In genomic region chr14:69859591-69859990, GRCh38 we compare ENCODE assay signal across 16 cellular contexts. TPM values are rescaled to one million over a fixed set of nuclear protein-coding genes. Genes with fewer than 3 reads are reported as not detected.
DNase-seq lines count a peak whose midpoint lies in the region; ATAC-seq and TF ChIP-seq lines count a peak whose summit lies in the region.
"Had no signal": no experiment of that assay in that cellular context is flagged by ENCODE, and none has a peak within 500 bp of the region (broad histone marks: within the 10 kb centered on the region; RNA-seq: fewer than 3 reads in every experiment).

No MANE protein-coding gene starts in this region.

- CTCF ChIA-PET in activated CD8-positive, alpha-beta memory T cell treated with anti-CD3 and anti-CD28 coated beads, Interleukin-2, amount 10 ng/mL, durations not matched to agents 7 days and 5 days (lab: Charles Lee) = no interaction called here
- CTCF ChIA-PET in PC-9 (lab: Charles Lee) = no interaction called here

- peak overlapping the region; percentile 67 for H2BK12ac ChIP-seq in neuronal stem cell (ENCODE audit: low read length)

- H3F3A ChIP-seq in PC-9 (ENCODE audit: insufficient read depth, low read depth) = no peaks in the 10 kb centered on the region

- H3K9me3 ChIP-seq in neuronal stem cell (replicated peaks in 1 of 2; ENCODE audit: control insufficient read depth in 2 of 2, insufficient read depth in 1 of 2, low read depth in 1 of 2, low read length in 2 of 2) (peaks cover 3 to 6% of the 10 kb centered on the region in 2 donors), PC-9 (ENCODE audit: insufficient read depth, low read depth) (no peaks in the 10 kb centered on the region)

- H2BK5ac ChIP-seq in neuronal stem cell (ENCODE audit: low read length) = no peak overlapping the region

- intact Hi-C loops in PC-9 (cut with micrococcal nuclease; ENCODE audit: unreplicated experiment) = no loop called here

- H3K27me3 Mint-ChIP-seq in activated CD8-positive, alpha-beta memory T cell treated with anti-CD3 and anti-CD28 coated beads, Interleukin-2, amount 10 ng/mL, durations not matched to agents 7 days and 5 days = peaks cover 20% of the 10 kb centered on the region

- no peaks in the 10 kb centered on the region for H3K9me2 ChIP-seq in PC-9 (ENCODE audit: insufficient read depth)

- peak overlapping the region; percentile 14 for H2BK120ac ChIP-seq in neuronal stem cell (ENCODE audit: low read depth, low read length)

- H3K27ac ChIP-seq in coronary artery (no peak overlapping the region), neuronal stem cell (replicated peaks; ENCODE audit: low read length) (no peak overlapping the region), PC-9 (no peak overlapping the region)
- H3K27ac ChIP-seq: BLaER1, GM23248 had no signal

- H3K79me2 ChIP-seq in PC-9 (ENCODE audit: low read depth) = no peaks in the 10 kb centered on the region

- H3K9me3 Mint-ChIP-seq in activated CD8-positive, alpha-beta memory T cell treated with anti-CD3 and anti-CD28 coated beads, Interleukin-2, amount 10 ng/mL, durations not matched to agents 7 days and 5 days (ENCODE audit: low read depth) = no peaks in the 10 kb centered on the region

- no peak overlapping the region for H3K4ac ChIP-seq in neuronal stem cell (ENCODE audit: low read length)

- H3K18ac ChIP-seq in neuronal stem cell (ENCODE audit: low read length) = peak overlapping the region; percentile 73

- no peak overlapping the region for H3K4me3 ChIP-seq in coronary artery
- H3K4me3 ChIP-seq in neuronal stem cell (ENCODE audit: low read length in 2 of 2) = no peak overlapping the region
- no peak overlapping the region for H3K4me3 ChIP-seq in PC-9
- H3K4me3 ChIP-seq: BLaER1, GM23248 had no signal

- H3K79me1 ChIP-seq in neuronal stem cell (ENCODE audit: low read depth, low read length) = no peaks in the 10 kb centered on the region

- no peak for ATAC-seq in activated CD8-positive, alpha-beta memory T cell treated with anti-CD3 and anti-CD28 coated beads, Interleukin-2, amount 10 ng/mL, durations not matched to agents 7 days and 5 days
- ATAC-seq: HCT116 had no signal

- H2BK15ac ChIP-seq in neuronal stem cell (ENCODE audit: low read length) = no peak overlapping the region

- H3K4me3 Mint-ChIP-seq in activated CD8-positive, alpha-beta memory T cell treated with anti-CD3 and anti-CD28 coated beads, Interleukin-2, amount 10 ng/mL, durations not matched to agents 7 days and 5 days = no peak overlapping the region
- H3K4me3 Mint-ChIP-seq: CD14-positive monocyte; CD4-positive, alpha-beta memory T cell; HFFc6 had no signal

- peaks cover 7 to 16% of the 10 kb centered on the region in 2 donors for H3K4me1 ChIP-seq in neuronal stem cell (ENCODE audit: control insufficient read depth in 2 of 2, insufficient read depth in 1 of 2, low read depth in 1 of 2, low read length in 2 of 2)
- no peaks in the 10 kb centered on the region; the same call in 1 of the 2 replicates for H3K4me1 ChIP-seq in PC-9 (replicated peaks; ENCODE audit: insufficient read depth)
- H3K4me1 ChIP-seq: BLaER1 had no signal

- no CpG with 5 or more reads among the region's 14 CpGs for WGBS in neuronal stem cell (ENCODE audit: extremely low coverage in 2 of 2, insufficient read length in 2 of 2, insufficient replicate concordance in 1 of 2), 2 donors

- H3K4me2 ChIP-seq in neuronal stem cell (ENCODE audit: insufficient read depth, low read length, poor library complexity, severe bottlenecking) = no peak overlapping the region
- H3K4me2 ChIP-seq in PC-9 = no peak overlapping the region
- H3K4me2 ChIP-seq: BLaER1 had no signal

- POLR2A ChIA-PET in PC-9 (lab: Charles Lee; ENCODE audit: unreplicated experiment) = interaction anchor here (0.6 kb wide), 1 partner anchor 462 kb away, joined by 4 read pairs; the partner anchor contains the start of gene ERH

- H3K36me3 ChIP-seq in neuronal stem cell (replicated peaks in 1 of 2; ENCODE audit: control insufficient read depth in 2 of 2, insufficient read depth in 2 of 2, low read length in 2 of 2) = no peaks in the 10 kb centered on the region
- H3K36me3 ChIP-seq in PC-9 (ENCODE audit: low read depth) = no peaks in the 10 kb centered on the region
- H3K36me3 ChIP-seq: BLaER1 had no signal

- H3K27me3 ChIP-seq in neuronal stem cell (ENCODE audit: control insufficient read depth in 3 of 3, insufficient read depth in 3 of 3, low read depth in 1 of 3, low read length in 3 of 3) (peaks cover 0 to 37% (median 0%) of the 10 kb centered on the region in 3 experiments), PC-9 (ENCODE audit: insufficient read depth, low read depth) (peaks cover 40% of the 10 kb centered on the region)
- H3K27me3 ChIP-seq: BLaER1 had no signal

- H3K36me3 Mint-ChIP-seq in activated CD8-positive, alpha-beta memory T cell treated with anti-CD3 and anti-CD28 coated beads, Interleukin-2, amount 10 ng/mL, durations not matched to agents 7 days and 5 days = no peaks in the 10 kb centered on the region
- H3K36me3 Mint-ChIP-seq: CD14-positive monocyte; CD4-positive, alpha-beta memory T cell had no signal

- no peak overlapping the region for H4K8ac ChIP-seq in neuronal stem cell (ENCODE audit: low read depth, low read length)

- H3K23ac ChIP-seq in neuronal stem cell (ENCODE audit: low read depth, low read length, poor library complexity) = no peak overlapping the region

- BruUV-seq in PC-9 (replicated peaks; lab: Mats Ljungman, UMichigan) = no TSS peak

- TF ChIP-seq CTCF in coronary artery (IDR thresholded peaks at IDR 0.05) (no peak), PC-9 (conservative IDR thresholded peaks at IDR 0.05) (no peak)

- H3K14ac ChIP-seq in neuronal stem cell (ENCODE audit: low read length) = no peak overlapping the region

- H3K27ac Mint-ChIP-seq in activated CD8-positive, alpha-beta memory T cell treated with anti-CD3 and anti-CD28 coated beads, Interleukin-2, amount 10 ng/mL, durations not matched to agents 7 days and 5 days = no peak overlapping the region
- H3K27ac Mint-ChIP-seq: CD14-positive monocyte; CD4-positive, alpha-beta memory T cell; HFFc6 had no signal

- H4K20me1 ChIP-seq in PC-9 (ENCODE audit: insufficient read depth) = no peaks in the 10 kb centered on the region
- H4K20me1 ChIP-seq: BLaER1 had no signal

- H2AFZ ChIP-seq in neuronal stem cell (ENCODE audit: low read length) (peak overlapping the region; percentile 74), PC-9 (no peak overlapping the region)
- H2AFZ ChIP-seq: GM23248 had no signal

- DNase-seq in activated CD8-positive, alpha-beta memory T cell treated with anti-CD3 and anti-CD28 coated beads, Interleukin-2, amount 10 ng/mL, durations not matched to agents 7 days and 5 days = peak; percentile 22
- DNase-seq in activated CD8-positive, alpha-beta memory T cell treated with anti-CD3 and anti-CD28 coated beads, Interleukin-2, amount 50 U/mL, for 4 hours = no peak
- DNase-seq in coronary artery (ENCODE audit: low spot score) (peak; percentile 52), neuronal stem cell (ENCODE audit: low spot score) (no peak), NCI-H2081 treated with DMSO at 0.1 percent for 48 hours (lab: John Stamatoyannopoulos, UW) (no peak), PC-9 (no peak), DMS153 treated with DMSO at 0.1 percent for 48 hours (lab: John Stamatoyannopoulos, UW; ENCODE audit: unreplicated experiment) (no peak)
- DNase-seq: 8988T; Calu3; CD4-positive, alpha-beta memory T cell; GM23248; HFFc6 had no signal

- H4K91ac ChIP-seq in neuronal stem cell (ENCODE audit: low read depth, low read length, poor library complexity) = peak overlapping the region; percentile 87

- H3K4me1 Mint-ChIP-seq in activated CD8-positive, alpha-beta memory T cell treated with anti-CD3 and anti-CD28 coated beads, Interleukin-2, amount 10 ng/mL, durations not matched to agents 7 days and 5 days = no peaks in the 10 kb centered on the region
- H3K4me1 Mint-ChIP-seq: CD14-positive monocyte; CD4-positive, alpha-beta memory T cell had no signal

- no peak overlapping the region for H3K9ac ChIP-seq in neuronal stem cell (ENCODE audit: low read depth, low read length, poor library complexity)
- H3K9ac ChIP-seq: BLaER1, GM23248 had no signal

- no peak overlapping the region for H2AK5ac ChIP-seq in neuronal stem cell (ENCODE audit: low read depth, low read length)

RNA-seq across cellular contexts. Expression of gene SMOC1, which starts 19.6 kb away (rescaled TPM):
- not detected for total RNA-seq in activated CD8-positive, alpha-beta memory T cell treated with anti-CD3 and anti-CD28 coated beads, Interleukin-2, amount 10 ng/mL, durations not matched to agents 7 days and 5 days
- 180 TPM for polyA plus RNA-seq in neuronal stem cell (2013, experiment 1 of 2)
- polyA plus RNA-seq in neuronal stem cell (2013, experiment 2 of 2) = 179 TPM
- not detected in 2 replicates for total RNA-seq in PC-9 (2021)
- total RNA-seq: A673; CD4-positive, alpha-beta memory T cell; HFFc6 had no signal
- polyA plus RNA-seq: CD14-positive monocyte; CD4-positive, alpha-beta memory T cell had no signal

Comparison
In these comparisons a context has a peak if more than half of its experiments do, and no peak if none do; other contexts are left out.
1. DNase-seq: peak in activated CD8-positive, alpha-beta memory T cell treated with anti-CD3 and anti-CD28 coated beads, Interleukin-2, amount 10 ng/mL, durations not matched to agents 7 days and 5 days (single experiment) and coronary artery (single experiment); none in activated CD8-positive, alpha-beta memory T cell treated with anti-CD3 and anti-CD28 coated beads, Interleukin-2, amount 50 U/mL, for 4 hours (single experiment), neuronal stem cell (single experiment), NCI-H2081 treated with DMSO at 0.1 percent for 48 hours (single experiment), PC-9 (0 of 2) and DMS153 treated with DMSO at 0.1 percent for 48 hours (single experiment).